ENCODE assay signal across 9 cellular contexts in genomic region chr2:118865106-118865505, GRCh38. TPM values are rescaled to one million over a fixed set of nuclear protein-coding genes. Genes with fewer than 3 reads are reported as not detected.
DNase-seq lines count a peak whose midpoint lies in the region; TF ChIP-seq lines count a peak whose summit lies in the region.
"Had no signal": no experiment of that assay in that cellular context is flagged by ENCODE, and none has a peak within 500 bp of the region (broad histone marks: within the 10 kb centered on the region; RNA-seq: fewer than 3 reads in every experiment).

No MANE protein-coding gene starts in this region.

- H3K27ac Mint-ChIP-seq in progenitor cell of endocrine pancreas, result no peak overlapping the region

- H3K4me3 Mint-ChIP-seq in progenitor cell of endocrine pancreas (ENCODE audit: low read depth), result no peak overlapping the region
- H3K4me3 Mint-ChIP-seq: IgD-negative memory B cell had no signal

- DNase-seq in AG04450 (ENCODE audit: low read depth, low spot score) (no peak), HFF-Myc (ENCODE audit: extremely low read depth, low read depth) (peak; percentile 35), LoVo (ENCODE audit: low spot score) (peak; percentile 56), SKM-1 (lab: John Stamatoyannopoulos, UW; ENCODE audit: unreplicated experiment) (peak; percentile 25), fibroblast of the aortic adventitia (ENCODE audit: low read depth) (peak; percentile 77), progenitor cell of endocrine pancreas (ENCODE audit: low spot score, unreplicated experiment) (no peak)
- DNase-seq in activated CD8-positive, alpha-beta memory T cell treated with anti-CD3 and anti-CD28 coated beads for 24 hours, result no peak

- POLR2A ChIA-PET in AG04450 (lab: Yijun Ruan, JAX), result no interaction called here

- H3K4me1 Mint-ChIP-seq in progenitor cell of endocrine pancreas (ENCODE audit: low read depth), result no peaks in the 10 kb centered on the region
- H3K4me1 Mint-ChIP-seq: IgD-negative memory B cell had no signal

- H3K27me3 ChIP-seq in AG04450 (ENCODE audit: control insufficient read depth, insufficient read depth, low read length), result peaks cover 26% of the 10 kb centered on the region

- no peak overlapping the region for H3K27ac ChIP-seq in AG04450 (ENCODE audit: low read depth, low read length)

- TF ChIP-seq CTCF in AG04450 (IDR thresholded peaks at IDR 0.05; ENCODE audit: low read depth, low read length), result peak; percentile 56
- peak; percentile 71; the same call in 1 of the 2 replicates for TF ChIP-seq CTCF in GM12874 (IDR thresholded peaks at IDR 0.05; ENCODE audit: insufficient read depth, low read depth, low read length)
- TF ChIP-seq CTCF in HFF-Myc (IDR thresholded peaks at IDR 0.05; ENCODE audit: low read depth, low read length, missing control alignments), result peak; percentile 63
- TF ChIP-seq CTCF in fibroblast of the aortic adventitia (IDR thresholded peaks at IDR 0.05; ENCODE audit: insufficient read depth, low read length), result peak; percentile 68
- TF ChIP-seq CTCF in progenitor cell of endocrine pancreas (IDR thresholded peaks at IDR 0.05; ENCODE audit: unreplicated experiment), result peak; percentile 80

- H3K9me3 Mint-ChIP-seq in progenitor cell of endocrine pancreas (ENCODE audit: low read depth), result no peaks in the 10 kb centered on the region
- H3K9me3 Mint-ChIP-seq: IgD-negative memory B cell had no signal

- peaks cover 52% of the 10 kb centered on the region for H3K27me3 Mint-ChIP-seq in progenitor cell of endocrine pancreas

- no peak overlapping the region for H3K4me3 ChIP-seq in AG04450 (ENCODE audit: low read depth, low read length)
- no peak overlapping the region for H3K4me3 ChIP-seq in HFF-Myc (replicated peaks; ENCODE audit: low read depth, low read length)
- no peak overlapping the region for H3K4me3 ChIP-seq in fibroblast of the aortic adventitia (ENCODE audit: low read depth, low read length)

- CTCF ChIA-PET in AG04450 (lab: Charles Lee), result interaction anchor here (1.0 to 2.5 kb wide), 6 partner anchors 10 to 832 kb away, joined by 3 to 9 read pairs (median 4); no protein-coding TSS in a partner anchor

- H3K9me3 ChIP-seq in AG04450 (ENCODE audit: control insufficient read depth, insufficient read depth, low read length), result no peaks in the 10 kb centered on the region

- no peaks in the 10 kb centered on the region for H3K36me3 Mint-ChIP-seq in progenitor cell of endocrine pancreas (ENCODE audit: insufficient read depth)
- H3K36me3 Mint-ChIP-seq: IgD-negative memory B cell had no signal

RNA-seq across cellular contexts. Expression of gene EN1, which starts 17.7 kb away (rescaled TPM):
- not detected in 2 replicates for polyA plus RNA-seq in AG04450 (2011; rRNA removed)
- not detected in 2 replicates for polyA minus RNA-seq in AG04450 (2011; rRNA and poly(A)+ RNA removed)
- 0.63 and 0.90 TPM in 2 replicates for total RNA-seq in fibroblast of the aortic adventitia (ENCODE audit: low replicate concordance)
- 0.12 and 0.42 TPM in 2 replicates for total RNA-seq in progenitor cell of endocrine pancreas
- polyA plus RNA-seq: IgD-negative memory B cell had no signal

Comparison
In these comparisons a context has a peak if more than half of its experiments do, and no peak if none do; other contexts are left out.
1. DNase-seq: peak in HFF-Myc (single experiment), LoVo (single experiment), SKM-1 (single experiment) and fibroblast of the aortic adventitia (single experiment); none in AG04450 (single experiment), progenitor cell of endocrine pancreas (single experiment) and activated CD8-positive, alpha-beta memory T cell treated with anti-CD3 and anti-CD28 coated beads for 24 hours (single experiment).
2. Peak in every context shown above with its lines, with median percentiles within 50 percentile points of each other: CTCF ChIP-seq.